29 cellular contexts compared by ENCODE assay signal in the genomic region with DNA sequence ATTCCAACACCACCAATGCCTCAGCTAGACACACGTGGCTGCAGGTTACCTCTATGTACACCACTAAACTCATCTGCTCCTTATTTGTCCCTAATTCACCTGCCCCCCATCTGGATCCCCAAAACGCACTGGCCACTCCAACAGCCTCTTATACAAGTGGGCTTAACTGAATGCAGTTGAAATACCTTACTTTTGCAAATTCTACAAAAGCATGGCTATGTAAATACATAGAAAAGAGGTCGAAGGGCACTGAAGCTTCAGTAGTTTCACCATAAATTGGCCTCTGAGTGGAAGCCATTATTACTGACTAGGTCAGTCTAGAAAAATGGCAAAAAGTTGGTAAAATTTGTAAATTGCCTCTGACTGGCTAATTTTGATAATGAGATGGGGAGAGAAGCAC.
"Had no signal": no experiment of that assay in that cellular context is flagged by ENCODE, and none has a peak within 500 bp of the region (broad histone marks: within the 10 kb centered on the region; RNA-seq: fewer than 3 reads in every experiment).

No MANE protein-coding gene starts in this region.

- H3K4me1 ChIP-seq: stomach, suprapubic skin, testis, thyroid gland, tibial artery, tibial nerve, transverse colon, upper lobe of left lung, upper lobe of right lung, uterus, vagina had no signal

- H3K9me3 Mint-ChIP-seq: stimulated activated effector memory CD8-positive, alpha-beta T cell treated with anti-CD3 and anti-CD28 coated beads, Interleukin-12 subunit alpha, Interleukin-12 subunit beta, amount 100 ng/mL, for 72 hours; stimulated activated memory B cell treated with anti-CD40 and anti-IgM and Interleukin-4, amounts not matched to agents 10 μg/mL and 1 μg/mL and 100 μg/mL, for 72 hours; stimulated activated naive B cell treated with anti-CD40 and anti-IgM and Interleukin-4, amounts not matched to agents 10 μg/mL and 1 μg/mL and 100 μg/mL, for 72 hours; stimulated activated naive CD8-positive, alpha-beta T cell treated with anti-CD3 and anti-CD28 coated beads, Interleukin-15, Interleukin-2, amounts not matched to agents 100 ng/mL and 50 ng/mL, for 24 hours had no signal

- H3K4me1 Mint-ChIP-seq: stimulated activated effector memory CD8-positive, alpha-beta T cell treated with anti-CD3 and anti-CD28 coated beads, Interleukin-12 subunit alpha, Interleukin-12 subunit beta, amount 100 ng/mL, for 72 hours; stimulated activated memory B cell treated with anti-CD40 and anti-IgM and Interleukin-4, amounts not matched to agents 10 μg/mL and 1 μg/mL and 100 μg/mL, for 72 hours; stimulated activated naive B cell treated with anti-CD40 and anti-IgM and Interleukin-4, amounts not matched to agents 10 μg/mL and 1 μg/mL and 100 μg/mL, for 72 hours; stimulated activated naive CD8-positive, alpha-beta T cell treated with anti-CD3 and anti-CD28 coated beads, Interleukin-15, amount 100 ng/mL, for 72 hours had no signal

- H3K27ac ChIP-seq: stomach, suprapubic skin, testis, thoracic aorta, thyroid gland, tibial artery, tibial nerve, transverse colon, upper lobe of left lung, upper lobe of right lung, uterus, vagina had no signal

- H3K9me3 ChIP-seq: stomach, suprapubic skin, testis, thoracic aorta, thyroid gland, tibial artery, tibial nerve, transverse colon, upper lobe of left lung, upper lobe of right lung, uterus, vagina had no signal

- H3K27me3 Mint-ChIP-seq: stimulated activated naive CD8-positive, alpha-beta T cell treated with anti-CD3 and anti-CD28 coated beads, Interleukin-15, Interleukin-2, amounts not matched to agents 100 ng/mL and 50 ng/mL, for 24 hours; type B pancreatic cell had no signal

- H3K27ac Mint-ChIP-seq: stimulated activated effector memory CD8-positive, alpha-beta T cell treated with anti-CD3 and anti-CD28 coated beads, Interleukin-12 subunit alpha, Interleukin-12 subunit beta, amount 100 ng/mL, for 72 hours; stimulated activated memory B cell treated with anti-CD40 and anti-IgM and Interleukin-4, amounts not matched to agents 10 μg/mL and 1 μg/mL and 100 μg/mL, for 72 hours; stimulated activated naive B cell treated with anti-CD40 and anti-IgM and Interleukin-4, amounts not matched to agents 10 μg/mL and 1 μg/mL and 100 μg/mL, for 72 hours; stimulated activated naive CD8-positive, alpha-beta T cell treated with anti-CD3 and anti-CD28 coated beads, Interleukin-15, amount 100 ng/mL, for 72 hours; stimulated activated naive CD8-positive, alpha-beta T cell treated with anti-CD3 and anti-CD28 coated beads, Interleukin-15, Interleukin-2, amounts not matched to agents 100 ng/mL and 50 ng/mL, for 24 hours; type B pancreatic cell had no signal

- H3K36me3 Mint-ChIP-seq: stimulated activated effector memory CD8-positive, alpha-beta T cell treated with anti-CD3 and anti-CD28 coated beads, Interleukin-12 subunit alpha, Interleukin-12 subunit beta, amount 100 ng/mL, for 72 hours; stimulated activated memory B cell treated with anti-CD40 and anti-IgM and Interleukin-4, amounts not matched to agents 10 μg/mL and 1 μg/mL and 100 μg/mL, for 72 hours had no signal

- H3K4me3 ChIP-seq: stomach, suprapubic skin, testis, thoracic aorta, thyroid gland, tibial artery, tibial nerve, transverse colon, upper lobe of left lung, upper lobe of right lung, uterus, vagina had no signal

- ATAC-seq: stimulated activated effector memory CD8-positive, alpha-beta T cell treated with anti-CD3 and anti-CD28 coated beads, Interleukin-12 subunit alpha, Interleukin-12 subunit beta, amount 100 ng/mL, for 72 hours; stimulated activated memory B cell treated with anti-CD40 and anti-IgM and Interleukin-4, amounts not matched to agents 10 μg/mL and 1 μg/mL and 100 μg/mL, for 72 hours; stimulated activated naive B cell treated with anti-CD40 and anti-IgM and Interleukin-4, amounts not matched to agents 10 μg/mL and 1 μg/mL and 100 μg/mL, for 72 hours; stimulated activated naive CD8-positive, alpha-beta T cell treated with anti-CD3 and anti-CD28 coated beads, Interleukin-15, amount 100 ng/mL, for 72 hours; stimulated activated naive CD8-positive, alpha-beta T cell treated with anti-CD3 and anti-CD28 coated beads, Interleukin-15, Interleukin-2, amounts not matched to agents 100 U/mL and 50 U/mL, for 24 hours; upper lobe of right lung had no signal

- H3K27me3 ChIP-seq: stomach, suprapubic skin, testis, thyroid gland, tibial artery, tibial nerve, transverse colon, upper lobe of left lung, upper lobe of right lung, uterus, vagina had no signal

- H3K4me3 Mint-ChIP-seq: stimulated activated effector memory CD8-positive, alpha-beta T cell treated with anti-CD3 and anti-CD28 coated beads, Interleukin-12 subunit alpha, Interleukin-12 subunit beta, amount 100 ng/mL, for 72 hours; stimulated activated memory B cell treated with anti-CD40 and anti-IgM and Interleukin-4, amounts not matched to agents 10 μg/mL and 1 μg/mL and 100 μg/mL, for 72 hours; stimulated activated naive B cell treated with anti-CD40 and anti-IgM and Interleukin-4, amounts not matched to agents 10 μg/mL and 1 μg/mL and 100 μg/mL, for 72 hours; stimulated activated naive CD8-positive, alpha-beta T cell treated with anti-CD3 and anti-CD28 coated beads, Interleukin-15, amount 100 ng/mL, for 72 hours; stimulated activated naive CD8-positive, alpha-beta T cell treated with anti-CD3 and anti-CD28 coated beads, Interleukin-15, Interleukin-2, amounts not matched to agents 100 ng/mL and 50 ng/mL, for 24 hours; type B pancreatic cell had no signal

- H3K36me3 ChIP-seq: stomach, suprapubic skin, thoracic aorta, thyroid gland, tibial artery, tibial nerve, transverse colon, upper lobe of left lung, upper lobe of right lung, uterus, vagina had no signal

- FAIRE-seq: urothelium cell line had no signal

- DNase-seq: stimulated activated CD4-positive, alpha-beta T cell treated with anti-CD3 and anti-CD28 coated beads, Interleukin-2, amount 100 ng/mL, for 48 hours; stimulated activated CD4-positive, alpha-beta T cell treated with anti-CD3 and anti-CD28 coated beads, Interleukin-4, amount 100 ng/mL, for 1 hour; stimulated activated CD4-positive, alpha-beta T cell treated with anti-CD3 and anti-CD28 coated beads, Interleukin-4, amount 100 ng/mL, for 24 hours; stimulated activated CD4-positive, alpha-beta T cell treated with anti-CD3 and anti-CD28 coated beads, Interleukin-4, amount 100 ng/mL, for 4 hours; stimulated activated CD8-positive, alpha-beta memory T cell treated with anti-CD3 and anti-CD28 coated beads, Interleukin-4, amount 100 ng/mL, for 48 hours; stimulated activated naive B cell treated with anti-CD40 and anti-IgM and Interleukin-4, amounts not matched to agents 10 μg/mL and 1 μg/mL and 100 μg/mL, for 72 hours; stimulated activated naive CD4-positive, alpha-beta T cell; stimulated activated naive CD4-positive, alpha-beta T cell treated with Interleukin-2 at 50 U/mL for 16 hours; stimulated activated naive CD8-positive, alpha-beta T cell treated with anti-CD3 and anti-CD28 coated beads, Interleukin-15, amount 100 ng/mL, for 72 hours; stimulated activated naive CD8-positive, alpha-beta T cell treated with anti-CD3 and anti-CD28 coated beads, Interleukin-15, Interleukin-2, amounts not matched to agents 100 U/mL and 50 U/mL, for 24 hours; stomach; substantia nigra; testis; thyroid gland; tibial artery; transverse colon; trophoblast cell; upper lobe of left lung; upper lobe of right lung; uterus had no signal
